8 cellular contexts compared by ENCODE assay signal in the genomic region with DNA sequence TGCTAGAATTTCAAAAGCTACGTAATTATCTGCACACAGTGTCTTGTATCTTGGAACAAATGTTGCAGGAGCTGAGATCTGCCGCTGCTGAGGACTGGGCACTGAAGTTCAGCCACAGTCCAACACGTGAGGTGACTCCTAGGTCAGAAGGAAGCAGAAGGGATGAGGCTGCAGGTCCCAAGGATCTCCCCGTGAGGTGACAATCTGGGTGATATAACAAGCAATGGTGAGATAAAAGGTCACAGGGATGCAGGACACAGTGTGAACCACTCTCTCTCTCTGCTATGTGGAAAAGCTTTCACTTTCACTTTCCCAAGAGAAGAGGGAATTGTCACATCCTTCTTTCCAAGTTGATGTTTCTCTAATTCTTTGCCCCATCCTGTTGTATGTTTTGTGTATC.
A peak's percentile ranks its signal among the peaks of the same experiment; 100 is the strongest.
DNase-seq lines count a peak whose midpoint lies in the region; ATAC-seq and TF ChIP-seq lines count a peak whose summit lies in the region.

No MANE protein-coding gene starts in this region.

- no peaks in the 10 kb centered on the region for H3K79me2 ChIP-seq in Loucy (ENCODE audit: insufficient read depth, low read length)

- H3K9me2 ChIP-seq in Loucy (replicated peaks; ENCODE audit: low read depth, low read length) = no peaks in the 10 kb centered on the region

- ATAC-seq in HG02885 (IDR thresholded peaks at IDR 0.05; ENCODE audit: poor library complexity, unreplicated experiment) = no peak

- no peaks in the 10 kb centered on the region for H3F3A ChIP-seq in Loucy (ENCODE audit: low read depth)

- in situ Hi-C loops in ACHN (cut with HindIII; ENCODE audit: low pct_ligation_motif_present, low pct_unique_long_range_greater_than_20kb, low sequenced_read_pairs) = no loop called here

- no peak for TF ChIP-seq CTCF in Loucy (conservative IDR thresholded peaks at IDR 0.05; ENCODE audit: low read length)

- H3K4me3 ChIP-seq in Loucy (ENCODE audit: low read length, poor library complexity, severe bottlenecking) (peak overlapping the region; percentile 52), endocrine pancreas (ENCODE audit: control insufficient read depth, insufficient read depth, low read length) (peak overlapping the region; percentile 39), muscle layer of duodenum (ENCODE audit: low read depth in 1 of 2, low read length in 2 of 2) (peak overlapping the region; percentile 62 to 77)
- H3K4me3 ChIP-seq in effector memory CD4-positive, alpha-beta T cell (ENCODE audit: insufficient read depth, low read depth, low read length, poor library complexity, severe bottlenecking) = no peak overlapping the region

- H3K27me3 ChIP-seq in Loucy (ENCODE audit: insufficient read depth, low read length, poor library complexity, severe bottlenecking) (no peaks in the 10 kb centered on the region), endocrine pancreas (ENCODE audit: control insufficient read depth, insufficient read depth, low read length) (no peaks in the 10 kb centered on the region), muscle layer of duodenum (ENCODE audit: low read depth, low read length) (no peaks in the 10 kb centered on the region)
- H3K27me3 ChIP-seq in effector memory CD4-positive, alpha-beta T cell (replicated peaks; ENCODE audit: control insufficient read depth, insufficient read depth, low read length, poor library complexity, severe bottlenecking) = no peaks in the 10 kb centered on the region

- DNase-seq in ACHN (peak; percentile 33), NCI-H1694 (lab: John Stamatoyannopoulos, UW) (no peak), NCI-H748 treated with DMSO at 0.1 percent for 48 hours (lab: John Stamatoyannopoulos, UW) (no peak)
- DNase-seq in effector memory CD4-positive, alpha-beta T cell = no peak

- H3K9ac ChIP-seq in Loucy (ENCODE audit: low read depth, low read length, poor library complexity, severe bottlenecking) (peak overlapping the region; percentile 7), endocrine pancreas (ENCODE audit: control insufficient read depth, insufficient read depth, low read length) (no peak overlapping the region)

- no peaks in the 10 kb centered on the region for H3K9me3 ChIP-seq in Loucy (ENCODE audit: insufficient read depth, low read depth, low read length)
- no peaks in the 10 kb centered on the region for H3K9me3 ChIP-seq in endocrine pancreas (ENCODE audit: control insufficient read depth, low read length)
- H3K9me3 ChIP-seq in muscle layer of duodenum (ENCODE audit: control insufficient read depth in 1 of 2, low read length in 2 of 2) = no peaks in the 10 kb centered on the region
- H3K9me3 ChIP-seq in effector memory CD4-positive, alpha-beta T cell (ENCODE audit: control insufficient read depth, low read length) = no peaks in the 10 kb centered on the region

- H3K4me1 ChIP-seq in Loucy (ENCODE audit: insufficient read depth, low read length, poor library complexity, severe bottlenecking) (peaks cover 9% of the 10 kb centered on the region), endocrine pancreas (ENCODE audit: control insufficient read depth, insufficient read depth, low read length) (peaks cover 10% of the 10 kb centered on the region), muscle layer of duodenum (ENCODE audit: control insufficient read depth in 1 of 2, insufficient read depth in 2 of 2, low read length in 2 of 2) (no peaks in the 10 kb centered on the region)
- no peaks in the 10 kb centered on the region for H3K4me1 ChIP-seq in effector memory CD4-positive, alpha-beta T cell (ENCODE audit: control insufficient read depth, insufficient read depth, low read length, poor library complexity, severe bottlenecking)

- no peaks in the 10 kb centered on the region for H4K20me1 ChIP-seq in Loucy (ENCODE audit: insufficient read depth, low read length, poor library complexity, severe bottlenecking)

- peak overlapping the region; percentile 63 for H3K4me2 ChIP-seq in Loucy (ENCODE audit: low read depth, low read length, poor library complexity, severe bottlenecking)

- H3K36me3 ChIP-seq in Loucy (ENCODE audit: insufficient read depth, low read length) = no peaks in the 10 kb centered on the region
- no peaks in the 10 kb centered on the region for H3K36me3 ChIP-seq in endocrine pancreas (ENCODE audit: control insufficient read depth, insufficient read depth, low read length)
- no peaks in the 10 kb centered on the region for H3K36me3 ChIP-seq in muscle layer of duodenum (ENCODE audit: control insufficient read depth in 1 of 2, insufficient read depth in 2 of 2, low read length in 2 of 2)
- no peaks in the 10 kb centered on the region for H3K36me3 ChIP-seq in effector memory CD4-positive, alpha-beta T cell (ENCODE audit: control insufficient read depth, insufficient read depth, low read length)

- H2AFZ ChIP-seq in Loucy (ENCODE audit: low read length) = peak overlapping the region; percentile 92

- H3K27ac ChIP-seq in muscle layer of duodenum (ENCODE audit: low read length) = peak overlapping the region; percentile 36
- H3K27ac ChIP-seq in effector memory CD4-positive, alpha-beta T cell (ENCODE audit: insufficient read depth, low read length, poor library complexity, severe bottlenecking) = no peak overlapping the region
